ENCODE assay signal across 1 cellular context in genomic region chr10:613661-614340, GRCh38.
TF ChIP-seq lines count a peak whose summit lies in the region.

No MANE protein-coding gene starts in this region.

TF ChIP-seq in IMR-90, 13 proteins besides CTCF, POLR2A, EP300 and RAD21 (continued from another document):
- no peak for TF ChIP-seq CEBPB (IDR thresholded peaks at IDR 0.05; ENCODE audit: low read depth, low read length)
- TF ChIP-seq NFE2L2 (IDR thresholded peaks at IDR 0.05; ENCODE audit: low read depth, low read length) = no peak
- TF ChIP-seq SMC3 (IDR thresholded peaks at IDR 0.05; ENCODE audit: low read depth, low read length) = no peak
- no peak for TF ChIP-seq USF2 (IDR thresholded peaks at IDR 0.05; ENCODE audit: low read depth, low read length)
- no peak for TF ChIP-seq CHD1 (IDR thresholded peaks at IDR 0.05; ENCODE audit: low read depth, low read length)
- TF ChIP-seq RCOR1 (IDR thresholded peaks at IDR 0.05; ENCODE audit: insufficient replicate concordance, low read length) = no peak
- TF ChIP-seq MAFK (IDR thresholded peaks at IDR 0.05; ENCODE audit: low read depth, low read length) = no peak
- no peak for TF ChIP-seq BHLHE40 (IDR thresholded peaks at IDR 0.05; ENCODE audit: low read depth, low read length)
